Comparison of ENCODE assay signal across 12 cellular contexts in genomic region chr5:528625-529511, GRCh38. TPM values are rescaled to one million over a fixed set of nuclear protein-coding genes. Genes with fewer than 3 reads are reported as not detected.
A peak's percentile ranks its signal among the peaks of the same experiment; 100 is the strongest.
DNase-seq lines count a peak whose midpoint lies in the region; ATAC-seq, FAIRE-seq and TF ChIP-seq lines count a peak whose summit lies in the region.
"Had no signal": no experiment of that assay in that cellular context is flagged by ENCODE, and none has a peak within 500 bp of the region (broad histone marks: within the 10 kb centered on the region; RNA-seq: fewer than 3 reads in every experiment).

No MANE protein-coding gene starts in this region.

- H3K4me1 ChIP-seq in OCI-LY3 (ENCODE audit: low read length) (peaks cover 23% of the 10 kb centered on the region), kidney (ENCODE audit: control insufficient read depth in 1 of 2, insufficient read depth in 1 of 2, low read depth in 1 of 2, low read length in 2 of 2) (no peaks in the 10 kb centered on the region), body of pancreas (peaks cover 10% of the 10 kb centered on the region)

- WGBS in body of pancreas, 2 donors = 14 to 30% methylated on average over 16 to 42 of the region's 57 CpGs

- no peak for ATAC-seq in body of pancreas
- ATAC-seq: mucosa of descending colon had no signal

- H3K36me3 ChIP-seq in OCI-LY3 (replicated peaks; ENCODE audit: low read depth, low read length) (no peaks in the 10 kb centered on the region), kidney (ENCODE audit: control insufficient read depth in 1 of 2, insufficient read depth in 2 of 2, low read length in 2 of 2) (no peaks in the 10 kb centered on the region), body of pancreas (replicated peaks in 1 of 2; ENCODE audit: insufficient read depth in 1 of 2, low read depth in 2 of 2) (no peaks in the 10 kb centered on the region)

- H3K79me2 ChIP-seq in OCI-LY3 (ENCODE audit: low read length) = no peaks in the 10 kb centered on the region

- H4K20me1 ChIP-seq in OCI-LY3 (ENCODE audit: insufficient read depth, low read length) = peaks cover 7% of the 10 kb centered on the region; the same call in 1 of the 2 replicates

- H3K9me3 ChIP-seq in OCI-LY3 (ENCODE audit: insufficient read depth, low read length) = no peaks in the 10 kb centered on the region
- no peaks in the 10 kb centered on the region for H3K9me3 ChIP-seq in kidney (ENCODE audit: control insufficient read depth in 1 of 2, low read length in 2 of 2)
- no peaks in the 10 kb centered on the region for H3K9me3 ChIP-seq in body of pancreas
- H3K9me3 ChIP-seq: mucosa of descending colon had no signal

- H3K4me3 ChIP-seq in OCI-LY3 (ENCODE audit: low read length) (peak overlapping the region; percentile 46), kidney (ENCODE audit: low read length in 2 of 2) (no peak overlapping the region), body of pancreas (no peak overlapping the region)
- H3K4me3 ChIP-seq: mucosa of descending colon, smooth muscle cell had no signal

- DNase-seq in COLO668 (lab: John Stamatoyannopoulos, UW; ENCODE audit: unreplicated experiment) = peak; percentile 62
- DNase-seq in kidney = peak; percentile 62
- DNase-seq in body of pancreas = no peak
- no peak for DNase-seq in cerebellar cortex (ENCODE audit: low spot score)
- no peak for DNase-seq in effector CD8-positive, alpha-beta T cell (lab: John Stamatoyannopoulos, UW)
- DNase-seq: activated CD4-positive, CD25-positive, alpha-beta regulatory T cell; GOT3; hypothalamus had no signal

- peak overlapping the region; percentile 64 for H3K4me2 ChIP-seq in OCI-LY3 (ENCODE audit: low read length)
- H3K4me2 ChIP-seq: smooth muscle cell had no signal

- TF ChIP-seq CTCF in C4-2B (conservative IDR thresholded peaks at IDR 0.05) (no peak), OCI-LY3 (IDR thresholded peaks at IDR 0.05; ENCODE audit: low read depth, low read length) (no peak), kidney (IDR thresholded peaks at IDR 0.05; ENCODE audit: borderline replicate concordance, extremely low read depth, insufficient read depth) (no peak), body of pancreas (IDR thresholded peaks at IDR 0.05) (no peak)

- H2AFZ ChIP-seq in OCI-LY3 (ENCODE audit: low read depth, low read length) = no peak overlapping the region

- no peak for TF ChIP-seq POLR2A in body of pancreas (IDR thresholded peaks at IDR 0.05)

- FAIRE-seq in kidney (lab: Jason Lieb, UNC) = no peak

- H3K27me3 ChIP-seq in OCI-LY3 (ENCODE audit: low read depth, low read length) (peaks cover 19% of the 10 kb centered on the region), body of pancreas (peaks cover 0 to 30% of the 10 kb centered on the region in 2 donors)

- intact Hi-C loops in kidney (cut with DNase I) = no loop called here
- intact Hi-C loops in body of pancreas (cut with DNase I) = no loop called here

- peak overlapping the region; percentile 4; the same call in 1 of the 2 replicates for H3K27ac ChIP-seq in C4-2B
- no peak overlapping the region for H3K27ac ChIP-seq in OCI-LY3 (ENCODE audit: low read length)
- H3K27ac ChIP-seq in kidney (ENCODE audit: low read depth in 2 of 2, low read length in 2 of 2) = no peak overlapping the region
- H3K27ac ChIP-seq in body of pancreas = no peak overlapping the region

- H3K9ac ChIP-seq in OCI-LY3 (ENCODE audit: low read length) = no peak overlapping the region
- no peak overlapping the region for H3K9ac ChIP-seq in kidney (ENCODE audit: low read length in 2 of 2)

RNA-seq across cellular contexts. Expression of gene SLC9A3, which starts 4.6 kb away (rescaled TPM):
- total RNA-seq in kidney (10.5 TPM), body of pancreas (1 to 10 TPM; 2.0 to 4.7 TPM)
- polyA plus RNA-seq in kidney (ENCODE audit: insufficient read depth, low read depth, low replicate concordance) = 36.9 TPM

Comparison
In these comparisons a context has a peak if more than half of its experiments do, and no peak if none do; other contexts are left out.
1. DNase-seq: peak in COLO668 (single experiment) and kidney (single experiment); none in body of pancreas (0 of 4), cerebellar cortex (single experiment) and effector CD8-positive, alpha-beta T cell (single experiment).